14 cellular contexts compared by ENCODE assay signal in the genomic region with DNA sequence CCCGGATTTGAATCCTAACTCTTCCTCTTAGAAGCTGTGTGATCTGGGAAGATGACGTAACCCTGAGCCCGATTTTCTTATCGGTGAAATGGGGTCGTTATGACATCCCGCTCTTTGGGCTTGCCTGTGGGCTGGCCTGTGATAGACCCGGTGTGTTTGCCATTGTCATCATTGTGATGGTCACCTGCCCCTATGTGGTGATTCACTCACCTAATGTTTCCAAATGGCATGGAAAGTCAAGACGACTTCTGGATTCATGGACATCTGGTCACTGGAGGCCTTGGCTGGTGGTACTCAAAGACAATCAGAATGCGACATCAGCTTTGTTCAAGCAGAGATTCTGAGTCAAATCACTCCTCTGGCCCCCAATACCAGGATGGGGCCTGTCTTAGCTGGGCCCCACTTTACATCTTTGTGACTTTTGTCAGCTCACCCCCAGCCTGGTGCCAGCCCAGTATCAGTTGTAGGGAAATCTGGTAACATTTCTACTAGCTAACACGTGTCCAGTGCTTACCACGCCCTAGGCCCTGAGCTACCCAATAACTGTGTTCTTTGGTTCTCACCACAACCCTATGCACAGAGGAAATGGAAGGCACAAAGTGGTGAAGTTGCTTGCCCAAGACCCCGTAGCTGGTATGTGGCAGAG. TPM values are rescaled to one million over a fixed set of nuclear protein-coding genes. Genes with fewer than 3 reads are reported as not detected.
DNase-seq lines count a peak whose midpoint lies in the region; ATAC-seq and TF ChIP-seq lines count a peak whose summit lies in the region.
"Had no signal": no experiment of that assay in that cellular context is flagged by ENCODE, and none has a peak within 500 bp of the region (broad histone marks: within the 10 kb centered on the region; RNA-seq: fewer than 3 reads in every experiment).

No MANE protein-coding gene starts in this region.

- H3K27me3 ChIP-seq in CD4-positive, alpha-beta T cell (ENCODE audit: control insufficient read depth, insufficient read depth, low read length), result no peaks in the 10 kb centered on the region
- H3K27me3 ChIP-seq in esophagus muscularis mucosa (no peaks in the 10 kb centered on the region), rectal smooth muscle tissue (ENCODE audit: control insufficient read depth, insufficient read depth, low read length) (no peaks in the 10 kb centered on the region)

- peaks cover 73% of the 10 kb centered on the region for H3K36me3 Mint-ChIP-seq in CD4-positive, alpha-beta T cell (ENCODE audit: low read depth)

- H3K27me3 Mint-ChIP-seq in CD4-positive, alpha-beta T cell, result no peaks in the 10 kb centered on the region
- H3K27me3 Mint-ChIP-seq: stimulated activated memory B cell treated with anti-CD40 and anti-IgM and Interleukin-4, amounts not matched to agents 10 μg/mL and 1 μg/mL and 100 μg/mL, for 72 hours had no signal

- H3K9ac ChIP-seq in rectal smooth muscle tissue (ENCODE audit: low read length), result no peak overlapping the region

- peak overlapping the region in 1 of 4 donors; percentile 94 for H3K4me3 ChIP-seq in esophagus muscularis mucosa
- H3K4me3 ChIP-seq in rectal smooth muscle tissue (ENCODE audit: low read length), result no peak overlapping the region

- intact Hi-C loops in CD4-positive, alpha-beta T cell (cut with DNase I, micrococcal nuclease), result loop anchor here in 1 of 2 experiments (1.0 to 10.0 kb wide), 3 partner anchors 14 to 937 kb away; partner anchors contain the start of gene MRPS25
- intact Hi-C loops in esophagus muscularis mucosa (cut with DNase I) (no loop called here), left colon (cut with DNase I, micrococcal nuclease) (loop anchor here in 1 of 2 donors (5.0 to 10.0 kb wide), 2 partner anchors 50 to 233 kb away; partner anchors contain the start of genes LSM3 and XPC)

- TF ChIP-seq EP300 in esophagus muscularis mucosa (IDR thresholded peaks at IDR 0.05), result no peak

- H3K9me3 Mint-ChIP-seq in CD4-positive, alpha-beta T cell, result no peaks in the 10 kb centered on the region
- H3K9me3 Mint-ChIP-seq: stimulated activated memory B cell treated with anti-CD40 and anti-IgM and Interleukin-4, amounts not matched to agents 10 μg/mL and 1 μg/mL and 100 μg/mL, for 72 hours had no signal

- CTCF ChIA-PET in CD4-positive, alpha-beta T cell (lab: Charles Lee), result interaction anchor here (1.2 to 1.4 kb wide), 2 partner anchors 15 to 51 kb away, joined by 3 to 5 read pairs; partner anchors contain the start of genes LSM3 and XPC

- H3K36me3 ChIP-seq in esophagus muscularis mucosa (peaks cover 35 to 59% (median 47%) of the 10 kb centered on the region in 4 donors), rectal smooth muscle tissue (ENCODE audit: control insufficient read depth, insufficient read depth, low read length) (peaks cover 37% of the 10 kb centered on the region)

- 95% methylated on average over 12 of the region's 12 CpGs for WGBS in esophagus muscularis mucosa

- peak overlapping the region; percentile 64 for H3K4me3 Mint-ChIP-seq in CD4-positive, alpha-beta T cell
- H3K4me3 Mint-ChIP-seq: stimulated activated memory B cell treated with anti-CD40 and anti-IgM and Interleukin-4, amounts not matched to agents 10 μg/mL and 1 μg/mL and 100 μg/mL, for 72 hours had no signal

- POLR2A ChIA-PET in CD4-positive, alpha-beta T cell (lab: Charles Lee), result interaction anchor here (1.0 to 1.4 kb wide), 3 partner anchors 14 to 51 kb away, joined by 4 to 5 read pairs (median 5); partner anchors contain the start of genes LSM3 and XPC

- no peak overlapping the region for H3K27ac Mint-ChIP-seq in CD4-positive, alpha-beta T cell
- H3K27ac Mint-ChIP-seq: stimulated activated memory B cell treated with anti-CD40 and anti-IgM and Interleukin-4, amounts not matched to agents 10 μg/mL and 1 μg/mL and 100 μg/mL, for 72 hours had no signal

- peaks cover 54% of the 10 kb centered on the region for H3K4me1 Mint-ChIP-seq in CD4-positive, alpha-beta T cell (ENCODE audit: low read depth)

- no peak for ATAC-seq in CD4-positive, alpha-beta T cell (ENCODE audit: poor library complexity)
- no peak for ATAC-seq in GM21786 (IDR thresholded peaks at IDR 0.05; ENCODE audit: unreplicated experiment)
- ATAC-seq in HG03039 (IDR thresholded peaks at IDR 0.05; ENCODE audit: unreplicated experiment), result no peak
- no peak for ATAC-seq in HG02571 (IDR thresholded peaks at IDR 0.05; ENCODE audit: unreplicated experiment)
- ATAC-seq in left colon, result no peak
- ATAC-seq: HCT116; stimulated activated memory B cell treated with anti-CD40 and anti-IgM and Interleukin-4, amounts not matched to agents 10 μg/mL and 1 μg/mL and 100 μg/mL, for 72 hours had no signal

- H3K4me1 ChIP-seq in esophagus muscularis mucosa (peaks cover 32 to 54% (median 44%) of the 10 kb centered on the region in 4 donors), rectal smooth muscle tissue (ENCODE audit: control insufficient read depth, insufficient read depth, low read length) (peaks cover 24% of the 10 kb centered on the region)

- no peak overlapping the region for H3K27ac ChIP-seq in CD4-positive, alpha-beta T cell (ENCODE audit: low read depth, low read length)
- H3K27ac ChIP-seq in esophagus muscularis mucosa (replicated peaks in 1 of 4) (peak overlapping the region; percentile 96 to 99 (median 96)), rectal smooth muscle tissue (ENCODE audit: low read depth, low read length) (peak overlapping the region; percentile 25)
- H3K27ac ChIP-seq: C4-2B had no signal

- TF ChIP-seq CTCF in CD4-positive, alpha-beta T cell (IDR thresholded peaks at IDR 0.05), result no peak
- no peak for TF ChIP-seq CTCF in esophagus muscularis mucosa (IDR thresholded peaks at IDR 0.05)

- no peaks in the 10 kb centered on the region for H3K9me3 ChIP-seq in CD4-positive, alpha-beta T cell (ENCODE audit: control insufficient read depth, low read length)
- H3K9me3 ChIP-seq in esophagus muscularis mucosa, result no peaks in the 10 kb centered on the region

- TF ChIP-seq POLR2A in esophagus muscularis mucosa (IDR thresholded peaks at IDR 0.05; ENCODE audit: low read depth), result no peak

- no peak for DNase-seq in CD4-positive, alpha-beta T cell
- peak; percentile 5 for DNase-seq in HuH-7 (ENCODE audit: low spot score)
- no peak for DNase-seq in esophagus muscularis mucosa (ENCODE audit: extremely low spot score)
- no peak for DNase-seq in left colon
- DNase-seq: activated CD4-positive, alpha-beta T cell treated with anti-CD3 and anti-CD28 coated beads for 4 hours; central memory CD4-positive, alpha-beta T cell; GDM1 had no signal

RNA-seq across cellular contexts. Expression of gene TMEM43, which starts 2.8 kb away (rescaled TPM):
- total RNA-seq in CD4-positive, alpha-beta T cell, result 10 to 100 TPM; 24.8 to 27.6 TPM
- total RNA-seq in esophagus muscularis mucosa, result 100 to 1,000 TPM; 131 to 208 (median 179) TPM
- 10 to 100 TPM; 25.3 to 29.2 TPM for total RNA-seq in left colon

RNA-seq across cellular contexts. Expression of gene CHCHD4, which starts 3.0 kb away (rescaled TPM):
- total RNA-seq in CD4-positive, alpha-beta T cell, result 1 to 10 TPM in 1 of 2 experiments, under 1 TPM in 1; 0.50 to 1.1 TPM
- total RNA-seq in esophagus muscularis mucosa (10 to 100 TPM; 21.2 to 27.0 (median 24.3) TPM), left colon (10 to 100 TPM; 17.6 to 18.9 TPM)

RNA-seq across cellular contexts. Expression of gene XPC, which starts 50.8 kb away (rescaled TPM):
- total RNA-seq in CD4-positive, alpha-beta T cell, result 10 to 100 TPM; 59.2 to 65.1 TPM
- total RNA-seq in esophagus muscularis mucosa, result 10 to 100 TPM; 28.9 to 41.9 (median 37.8) TPM
- 10 to 100 TPM; 19.7 to 22.4 TPM for total RNA-seq in left colon

RNA-seq across cellular contexts. Expression of gene LSM3, which starts 51.0 kb away (rescaled TPM):
- total RNA-seq in CD4-positive, alpha-beta T cell, result 1 to 10 TPM; 6.5 to 6.9 TPM
- total RNA-seq in esophagus muscularis mucosa (10 to 100 TPM in 2 of 4 donors, 1 to 10 TPM in 2; 8.0 to 12.0 (median 9.6) TPM), left colon (1 to 10 TPM; 9.1 to 9.9 TPM)

Comparison
In these comparisons a context has a peak if more than half of its experiments do, and no peak if none do; other contexts are left out.
1. RNA of gene TMEM43, which starts 2.8 kb away (total RNA-seq): 131 to 208 TPM in esophagus muscularis mucosa; 25.3 to 29.2 TPM in left colon and 24.8 to 27.6 TPM in CD4-positive, alpha-beta T cell; every median in the first group is over 4 times any median in the second.
2. RNA of gene CHCHD4, which starts 3.0 kb away (total RNA-seq): 21.2 to 27.0 TPM in esophagus muscularis mucosa and 17.6 to 18.9 TPM in left colon; 0.50 to 1.1 TPM in CD4-positive, alpha-beta T cell; every median in the first group is over 4 times any median in the second.